8 cellular contexts compared by ENCODE assay signal in the genomic region with DNA sequence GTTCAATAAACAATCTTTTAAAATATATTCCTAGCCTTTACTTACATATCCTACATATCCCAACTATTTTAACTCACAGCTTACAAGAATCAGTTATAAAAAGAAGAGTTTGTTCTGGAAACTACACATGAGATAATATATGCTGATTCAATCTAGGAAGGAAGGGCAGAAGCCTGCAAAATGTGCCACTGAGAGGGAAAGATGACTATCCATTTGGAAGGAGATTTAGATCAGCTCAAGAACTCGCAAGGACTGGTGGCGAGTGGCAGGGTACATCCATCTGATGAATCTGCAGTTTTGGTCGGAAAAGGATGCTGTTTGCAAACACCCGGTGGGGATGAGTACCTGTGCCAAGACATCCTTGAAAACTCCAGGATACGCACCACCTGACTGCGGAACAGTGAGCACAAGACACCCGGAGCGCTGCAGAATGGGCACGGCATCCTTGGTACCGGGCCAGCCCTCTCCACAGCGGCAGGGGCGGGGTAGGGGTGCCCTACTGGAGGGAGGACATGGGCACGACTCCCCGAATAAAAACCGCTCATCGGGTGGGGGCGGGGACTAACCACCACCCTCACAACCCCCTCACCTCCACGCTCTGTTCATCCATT.
DNase-seq lines count a peak whose midpoint lies in the region; ATAC-seq and TF ChIP-seq lines count a peak whose summit lies in the region.

No MANE protein-coding gene starts in this region.

- H3K36me3 ChIP-seq in GM06990 (ENCODE audit: control insufficient read depth, insufficient read depth, low read length): no peaks in the 10 kb centered on the region

- no peaks in the 10 kb centered on the region for H3K27me3 ChIP-seq in GM06990 (replicated peaks; ENCODE audit: control insufficient read depth, insufficient read depth, low read length)

- ATAC-seq in HG02610 (IDR thresholded peaks at IDR 0.05; ENCODE audit: unreplicated experiment): peak; percentile 10

- no peak for DNase-seq in GM06990 (ENCODE audit: extremely low read depth, insufficient read length)
- peak; percentile 25 for DNase-seq in NCI-H146 treated with DMSO at 0.1 percent for 48 hours (lab: John Stamatoyannopoulos, UW; ENCODE audit: unreplicated experiment)
- peak; percentile 64 for DNase-seq in activated CD4-positive, CD25-positive, alpha-beta regulatory T cell treated with anti-CD3 and anti-CD28 coated beads, Interleukin-2, amount 50 U/mL, for 16 hours (ENCODE audit: low read depth, low spot score)
- peak; percentile 47 to 56 for DNase-seq in cardiac fibroblast (ENCODE audit: low read depth in 2 of 2)
- DNase-seq in islet precursor cell: peak; percentile 79
- DNase-seq in stimulated activated CD4-positive, alpha-beta T cell treated with anti-CD3 and anti-CD28 coated beads, Interleukin-15, amount 100 ng/mL, for 24 hours: peak; percentile 80
- DNase-seq in cortex of kidney (lab: John Stamatoyannopoulos, UW): no peak

- TF ChIP-seq CTCF in GM06990 (IDR thresholded peaks at IDR 0.05; ENCODE audit: insufficient read depth, low read length, poor library complexity, severe bottlenecking) (no peak), cardiac fibroblast (IDR thresholded peaks at IDR 0.05; ENCODE audit: low read depth, low read length) (no peak)

- H3K4me3 ChIP-seq in GM06990 (replicated peaks; ENCODE audit: low read depth, low read length) (peak overlapping the region; percentile 90), cardiac fibroblast (replicated peaks in 1 of 2; ENCODE audit: low read depth in 2 of 2, low read length in 2 of 2) (peak overlapping the region; percentile 91 to 97)

Comparison
In these comparisons a context has a peak if more than half of its experiments do, and no peak if none do; other contexts are left out.
1. DNase-seq: peak in NCI-H146 treated with DMSO at 0.1 percent for 48 hours (single experiment), activated CD4-positive, CD25-positive, alpha-beta regulatory T cell treated with anti-CD3 and anti-CD28 coated beads, Interleukin-2, amount 50 U/mL, for 16 hours (single experiment), cardiac fibroblast (2 of 2), islet precursor cell (single experiment) and stimulated activated CD4-positive, alpha-beta T cell treated with anti-CD3 and anti-CD28 coated beads, Interleukin-15, amount 100 ng/mL, for 24 hours (single experiment); none in GM06990 (single experiment) and cortex of kidney (single experiment).